ENCODE assay signal across 8 cellular contexts in the genomic region with DNA sequence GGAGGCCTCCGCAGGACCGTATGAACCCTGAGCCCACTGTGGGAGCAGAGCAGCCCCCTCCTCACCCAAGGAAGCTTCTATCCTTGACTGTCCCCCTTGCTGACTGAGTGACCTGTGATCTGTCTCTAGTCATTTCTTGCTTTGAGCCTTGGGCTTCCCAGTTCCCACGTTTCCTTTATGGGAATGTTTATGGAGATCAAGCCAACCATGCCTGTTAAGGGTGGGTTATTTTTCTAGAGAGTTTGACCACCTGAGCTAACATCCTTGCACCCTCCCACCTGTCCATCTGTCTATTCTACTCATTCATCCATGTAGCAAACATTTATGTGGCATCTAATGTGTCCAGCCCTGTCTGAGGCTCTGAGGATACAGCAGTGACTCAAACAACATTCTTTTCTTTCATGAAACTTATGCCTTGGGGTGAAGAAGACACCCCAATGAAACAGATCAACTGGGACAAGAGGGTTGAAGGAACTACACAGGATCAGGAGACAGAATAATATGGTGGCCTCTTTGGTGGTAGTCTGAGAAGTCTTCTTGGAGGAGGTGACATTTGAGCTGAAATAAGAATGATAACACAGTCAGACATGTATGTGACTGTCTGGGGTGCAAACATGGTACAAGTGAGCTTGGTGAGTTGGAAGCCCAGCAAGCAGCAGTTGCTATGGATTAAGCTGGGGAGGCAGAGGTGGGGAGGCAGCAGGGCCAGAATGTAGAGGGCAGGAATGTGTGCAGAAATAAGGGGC. TPM values are rescaled to one million over a fixed set of nuclear protein-coding genes. Genes with fewer than 3 reads are reported as not detected.
A peak's percentile ranks its signal among the peaks of the same experiment; 100 is the strongest.
DNase-seq lines count a peak whose midpoint lies in the region; ATAC-seq and TF ChIP-seq lines count a peak whose summit lies in the region.

No MANE protein-coding gene starts in this region.

- no peak for DNase-seq in activated naive CD4-positive, alpha-beta T cell treated with anti-CD3 and anti-CD28 coated beads, Interleukin-2, amount 50 U/mL, for 16 hours
- DNase-seq in lung (ENCODE audit: low spot score) (no peak), foreskin fibroblast (no peak), putamen (ENCODE audit: low spot score) (no peak), NCI-H526 (lab: John Stamatoyannopoulos, UW) (no peak)

- peak overlapping the region; percentile 73 for H3K27ac Mint-ChIP-seq in activated naive CD4-positive, alpha-beta T cell treated with anti-CD3 and anti-CD28 coated beads, Interleukin-2, amount 50 U/mL, for 24 hours
- peak overlapping the region; percentile 13 for H3K27ac Mint-ChIP-seq in activated T-helper 17 cell treated with anti-CD3 and anti-CD28 coated beads, Interleukin-2, amount 50 U/mL, for 72 hours

- H3K27me3 ChIP-seq in lung (ENCODE audit: control insufficient read depth, insufficient read depth) (no peaks in the 10 kb centered on the region), thymus (ENCODE audit: control insufficient read depth, insufficient read depth) (no peaks in the 10 kb centered on the region)

- H3K4me1 ChIP-seq in lung (ENCODE audit: control insufficient read depth in 2 of 2, insufficient read depth in 2 of 2, low read length in 2 of 2) (peaks cover 10 to 13% of the 10 kb centered on the region in 2 donors), thymus (ENCODE audit: control insufficient read depth, insufficient read depth, low read length) (no peaks in the 10 kb centered on the region)

- no peaks in the 10 kb centered on the region for H3K9me3 Mint-ChIP-seq in activated naive CD4-positive, alpha-beta T cell treated with anti-CD3 and anti-CD28 coated beads, Interleukin-2, amount 50 U/mL, for 24 hours
- H3K9me3 Mint-ChIP-seq in activated T-helper 17 cell treated with anti-CD3 and anti-CD28 coated beads, Interleukin-2, amount 50 U/mL, for 72 hours: no peaks in the 10 kb centered on the region

- H3K36me3 ChIP-seq in lung (ENCODE audit: control insufficient read depth in 2 of 2, insufficient read depth in 2 of 2, low read length in 2 of 2) (no peaks in the 10 kb centered on the region), thymus (ENCODE audit: control insufficient read depth, insufficient read depth) (peaks cover 4% of the 10 kb centered on the region)

- H3K27me3 Mint-ChIP-seq in activated naive CD4-positive, alpha-beta T cell treated with anti-CD3 and anti-CD28 coated beads, Interleukin-2, amount 50 U/mL, for 24 hours: no peaks in the 10 kb centered on the region
- no peaks in the 10 kb centered on the region for H3K27me3 Mint-ChIP-seq in activated T-helper 17 cell treated with anti-CD3 and anti-CD28 coated beads, Interleukin-2, amount 50 U/mL, for 72 hours

- 92 to 96% methylated on average over 3 of the region's 3 CpGs for WGBS in lung, 2 donors
- WGBS in thymus: 98% methylated on average over 3 of the region's 3 CpGs

- H3K9me3 ChIP-seq in lung (ENCODE audit: control insufficient read depth in 2 of 2, insufficient read depth in 1 of 2, low read length in 1 of 2) (peaks cover 0 to 6% of the 10 kb centered on the region in 2 donors), thymus (ENCODE audit: control insufficient read depth) (peaks cover 4% of the 10 kb centered on the region)

- H3K4me3 Mint-ChIP-seq in activated naive CD4-positive, alpha-beta T cell treated with anti-CD3 and anti-CD28 coated beads, Interleukin-2, amount 50 U/mL, for 24 hours: no peak overlapping the region
- peak overlapping the region; percentile 7 for H3K4me3 Mint-ChIP-seq in activated T-helper 17 cell treated with anti-CD3 and anti-CD28 coated beads, Interleukin-2, amount 50 U/mL, for 72 hours

- peaks cover 15% of the 10 kb centered on the region for H3K4me1 Mint-ChIP-seq in activated naive CD4-positive, alpha-beta T cell treated with anti-CD3 and anti-CD28 coated beads, Interleukin-2, amount 50 U/mL, for 24 hours
- H3K4me1 Mint-ChIP-seq in activated T-helper 17 cell treated with anti-CD3 and anti-CD28 coated beads, Interleukin-2, amount 50 U/mL, for 72 hours: peaks cover 10% of the 10 kb centered on the region

- H3K27ac ChIP-seq in lung (ENCODE audit: low read depth in 1 of 2, low read length in 1 of 2) (peak overlapping the region; percentile 15 to 59), thymus (ENCODE audit: low read depth) (peak overlapping the region; percentile 15)

- TF ChIP-seq CTCF in lung (IDR thresholded peaks at IDR 0.05; ENCODE audit: control extremely low read depth, extremely low read depth) (no peak), foreskin fibroblast (IDR thresholded peaks at IDR 0.05; ENCODE audit: low read depth, low read length) (no peak)

- H3K4me3 ChIP-seq in lung: no peak overlapping the region
- no peak overlapping the region for H3K4me3 ChIP-seq in thymus (ENCODE audit: low read length)
- H3K4me3 ChIP-seq in foreskin fibroblast (ENCODE audit: low read depth in 1 of 2, low read length in 2 of 2): no peak overlapping the region

- peaks cover 6% of the 10 kb centered on the region for H3K36me3 Mint-ChIP-seq in activated naive CD4-positive, alpha-beta T cell treated with anti-CD3 and anti-CD28 coated beads, Interleukin-2, amount 50 U/mL, for 24 hours
- peaks cover 5% of the 10 kb centered on the region for H3K36me3 Mint-ChIP-seq in activated T-helper 17 cell treated with anti-CD3 and anti-CD28 coated beads, Interleukin-2, amount 50 U/mL, for 72 hours (ENCODE audit: low read depth)

- ATAC-seq in activated T-helper 17 cell treated with anti-CD3 and anti-CD28 coated beads, Interleukin-2, amount 50 U/mL, for 72 hours (replicated peaks): no peak
- ATAC-seq in lung (ENCODE audit: insufficient read depth, low FRiP score): no peak

RNA-seq across cellular contexts. Expression of a gene that starts 30.5 kb away (rescaled TPM):
- total RNA-seq in activated T-helper 17 cell treated with anti-CD3 and anti-CD28 coated beads, Interleukin-2, amount 50 U/mL, for 72 hours: 10 to 100 TPM; 14.7 to 33.0 TPM
- total RNA-seq in lung: 10 to 100 TPM; 65.1 to 67.8 TPM
- 10 to 100 TPM; 30.7 to 43.6 TPM for polyA plus RNA-seq in lung
- polyA plus RNA-seq in thymus: 28.5 TPM
